1 cellular context compared by ENCODE assay signal in genomic region chr15:29674661-29675533, GRCh38.
TF ChIP-seq lines count a peak whose summit lies in the region.

No MANE protein-coding gene starts in this region.

TF ChIP-seq in HEK293, 187 proteins besides CTCF, POLR2A, EP300 and RAD21 (continued from another document):
- TF ChIP-seq ZBTB26 (tag by site-specific recombination; optimal IDR thresholded peaks at IDR 0.05) (peak; percentile 26), ZNF211 (tag by site-specific recombination; IDR thresholded peaks at IDR 0.05; ENCODE audit: low read depth) (no peak), ZNF626 (tag by site-specific recombination; IDR thresholded peaks at IDR 0.05) (no peak), SP3 (tag by site-specific recombination; IDR thresholded peaks at IDR 0.05) (0 out of 2 replicates have a peak, but pooled peaks have one; percentile 30), ZIC2 (tag by site-specific recombination; IDR thresholded peaks at IDR 0.05) (peak; percentile 81), ZNF488 (tag by site-specific recombination; IDR thresholded peaks at IDR 0.05) (no peak)
- TF ChIP-seq, protein P1, sequence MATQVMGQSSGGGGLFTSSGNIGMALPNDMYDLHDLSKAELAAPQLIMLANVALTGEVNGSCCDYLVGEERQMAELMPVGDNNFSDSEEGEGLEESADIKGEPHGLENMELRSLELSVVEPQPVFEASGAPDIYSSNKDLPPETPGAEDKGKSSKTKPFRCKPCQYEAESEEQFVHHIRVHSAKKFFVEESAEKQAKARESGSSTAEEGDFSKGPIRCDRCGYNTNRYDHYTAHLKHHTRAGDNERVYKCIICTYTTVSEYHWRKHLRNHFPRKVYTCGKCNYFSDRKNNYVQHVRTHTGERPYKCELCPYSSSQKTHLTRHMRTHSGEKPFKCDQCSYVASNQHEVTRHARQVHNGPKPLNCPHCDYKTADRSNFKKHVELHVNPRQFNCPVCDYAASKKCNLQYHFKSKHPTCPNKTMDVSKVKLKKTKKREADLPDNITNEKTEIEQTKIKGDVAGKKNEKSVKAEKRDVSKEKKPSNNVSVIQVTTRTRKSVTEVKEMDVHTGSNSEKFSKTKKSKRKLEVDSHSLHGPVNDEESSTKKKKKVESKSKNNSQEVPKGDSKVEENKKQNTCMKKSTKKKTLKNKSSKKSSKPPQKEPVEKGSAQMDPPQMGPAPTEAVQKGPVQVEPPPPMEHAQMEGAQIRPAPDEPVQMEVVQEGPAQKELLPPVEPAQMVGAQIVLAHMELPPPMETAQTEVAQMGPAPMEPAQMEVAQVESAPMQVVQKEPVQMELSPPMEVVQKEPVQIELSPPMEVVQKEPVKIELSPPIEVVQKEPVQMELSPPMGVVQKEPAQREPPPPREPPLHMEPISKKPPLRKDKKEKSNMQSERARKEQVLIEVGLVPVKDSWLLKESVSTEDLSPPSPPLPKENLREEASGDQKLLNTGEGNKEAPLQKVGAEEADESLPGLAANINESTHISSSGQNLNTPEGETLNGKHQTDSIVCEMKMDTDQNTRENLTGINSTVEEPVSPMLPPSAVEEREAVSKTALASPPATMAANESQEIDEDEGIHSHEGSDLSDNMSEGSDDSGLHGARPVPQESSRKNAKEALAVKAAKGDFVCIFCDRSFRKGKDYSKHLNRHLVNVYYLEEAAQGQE (tag by site-specific recombination; IDR thresholded peaks at IDR 0.05): no peak
